In the genomic region with DNA sequence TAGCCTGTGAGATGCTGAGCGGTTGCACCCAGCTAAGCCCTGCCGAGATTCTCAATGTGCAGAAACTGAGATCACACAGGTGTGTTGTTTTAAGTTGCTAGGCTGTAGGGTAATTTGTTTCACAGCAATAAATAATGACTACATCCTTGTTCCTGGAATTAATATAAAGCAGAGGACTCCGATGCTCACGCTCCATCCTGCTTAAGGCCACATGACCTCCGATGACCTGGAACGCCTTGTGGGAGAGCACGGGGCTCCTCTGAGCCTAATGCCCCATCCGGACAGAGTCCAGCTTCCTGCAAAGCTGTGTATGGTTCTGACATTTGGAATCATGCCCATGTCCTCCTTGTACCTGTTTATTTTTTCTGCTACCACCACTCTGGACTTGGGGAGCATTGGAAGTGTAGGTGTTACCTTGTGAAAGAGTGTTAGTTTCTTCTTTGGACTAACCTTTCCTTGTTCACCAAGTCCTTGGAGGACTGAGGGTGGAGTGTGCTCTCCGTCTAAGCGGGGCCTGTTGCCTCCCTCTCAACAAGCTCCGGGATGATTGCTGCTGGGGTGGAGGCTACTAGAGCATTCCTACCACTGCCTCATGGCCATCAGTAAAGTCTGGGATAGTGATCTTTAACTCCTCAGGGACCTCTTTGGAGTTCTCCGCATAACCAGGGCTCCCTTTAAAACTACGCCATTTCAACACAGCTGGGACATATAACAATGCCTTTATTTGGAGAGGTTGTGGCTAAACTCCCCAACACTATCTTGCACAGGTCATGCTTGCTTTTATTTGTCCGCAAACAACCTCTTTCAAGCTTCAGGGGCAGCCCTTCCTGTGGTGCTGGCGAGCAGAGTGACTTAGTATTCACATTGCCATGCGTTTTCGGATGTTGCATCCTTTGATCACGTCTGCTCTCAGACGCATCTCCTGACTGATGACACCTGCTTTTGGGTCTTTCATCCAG, we compare ENCODE assay signal across 1 cellular context.
TF ChIP-seq lines count a peak whose summit lies in the region.

No MANE protein-coding gene starts in this region.

TF ChIP-seq in HepG2, 621 proteins besides CTCF, POLR2A, EP300 and RAD21 (continued from another document and continues in another):
- TF ChIP-seq, protein P1, sequence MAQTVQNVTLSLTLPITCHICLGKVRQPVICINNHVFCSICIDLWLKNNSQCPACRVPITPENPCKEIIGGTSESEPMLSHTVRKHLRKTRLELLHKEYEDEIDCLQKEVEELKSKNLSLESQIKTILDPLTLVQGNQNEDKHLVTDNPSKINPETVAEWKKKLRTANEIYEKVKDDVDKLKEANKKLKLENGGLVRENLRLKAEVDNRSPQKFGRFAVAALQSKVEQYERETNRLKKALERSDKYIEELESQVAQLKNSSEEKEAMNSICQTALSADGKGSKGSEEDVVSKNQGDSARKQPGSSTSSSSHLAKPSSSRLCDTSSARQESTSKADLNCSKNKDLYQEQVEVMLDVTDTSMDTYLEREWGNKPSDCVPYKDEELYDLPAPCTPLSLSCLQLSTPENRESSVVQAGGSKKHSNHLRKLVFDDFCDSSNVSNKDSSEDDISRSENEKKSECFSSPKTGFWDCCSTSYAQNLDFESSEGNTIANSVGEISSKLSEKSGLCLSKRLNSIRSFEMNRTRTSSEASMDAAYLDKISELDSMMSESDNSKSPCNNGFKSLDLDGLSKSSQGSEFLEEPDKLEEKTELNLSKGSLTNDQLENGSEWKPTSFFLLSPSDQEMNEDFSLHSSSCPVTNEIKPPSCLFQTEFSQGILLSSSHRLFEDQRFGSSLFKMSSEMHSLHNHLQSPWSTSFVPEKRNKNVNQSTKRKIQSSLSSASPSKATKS (CRISPR knock-in tag; IDR thresholded peaks at IDR 0.05) = no peak
- peak; percentile 74 for TF ChIP-seq ZNF777 (CRISPR knock-in tag; IDR thresholded peaks at IDR 0.05)
- peak; percentile 76; the same call in 1 of the 2 replicates for TF ChIP-seq GZF1 (CRISPR knock-in tag; IDR thresholded peaks at IDR 0.05)
- TF ChIP-seq GPN1 (CRISPR knock-in tag; IDR thresholded peaks at IDR 0.05; ENCODE audit: borderline replicate concordance) = no peak
- TF ChIP-seq ZNF543 (CRISPR knock-in tag; IDR thresholded peaks at IDR 0.05) = no peak; the same call in 1 of the 2 replicates
- TF ChIP-seq BRF2 (CRISPR knock-in tag; IDR thresholded peaks at IDR 0.05) = no peak
- no peak for TF ChIP-seq TBX3 (IDR thresholded peaks at IDR 0.05; ENCODE audit: borderline replicate concordance)
- TF ChIP-seq, protein P2, sequence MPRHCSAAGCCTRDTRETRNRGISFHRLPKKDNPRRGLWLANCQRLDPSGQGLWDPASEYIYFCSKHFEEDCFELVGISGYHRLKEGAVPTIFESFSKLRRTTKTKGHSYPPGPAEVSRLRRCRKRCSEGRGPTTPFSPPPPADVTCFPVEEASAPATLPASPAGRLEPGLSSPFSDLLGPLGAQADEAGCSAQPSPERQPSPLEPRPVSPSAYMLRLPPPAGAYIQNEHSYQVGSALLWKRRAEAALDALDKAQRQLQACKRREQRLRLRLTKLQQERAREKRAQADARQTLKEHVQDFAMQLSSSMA (CRISPR knock-in tag; IDR thresholded peaks at IDR 0.05) = no peak; the same call in 1 of the 2 replicates
- TF ChIP-seq ATF7 (IDR thresholded peaks at IDR 0.05) = no peak
- no peak for TF ChIP-seq ATF7 (CRISPR knock-in tag; IDR thresholded peaks at IDR 0.05)
- no peak for TF ChIP-seq ZNF180 (CRISPR knock-in tag; IDR thresholded peaks at IDR 0.05; ENCODE audit: borderline replicate concordance, low read depth)
- no peak for TF ChIP-seq ZNF773 (CRISPR knock-in tag; IDR thresholded peaks at IDR 0.05; ENCODE audit: borderline replicate concordance)
- TF ChIP-seq, protein P3, sequence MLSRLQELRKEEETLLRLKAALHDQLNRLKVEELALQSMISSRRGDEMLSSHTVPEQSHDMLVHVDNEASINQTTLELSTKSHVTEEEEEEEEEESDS (CRISPR knock-in tag; IDR thresholded peaks at IDR 0.05; ENCODE audit: borderline replicate concordance) = no peak
- no peak for TF ChIP-seq NR1H2 (CRISPR knock-in tag; IDR thresholded peaks at IDR 0.05; ENCODE audit: borderline replicate concordance, low read depth)
- no peak for TF ChIP-seq PAX8 (CRISPR knock-in tag; IDR thresholded peaks at IDR 0.05; ENCODE audit: borderline replicate concordance)
- TF ChIP-seq TOPORS (CRISPR knock-in tag; IDR thresholded peaks at IDR 0.05) = no peak
- no peak for TF ChIP-seq SNRNP70 (IDR thresholded peaks at IDR 0.05; ENCODE audit: low read depth, low read length)
- no peak; the same call in 1 of the 2 replicates for TF ChIP-seq ZNF264 (CRISPR knock-in tag; IDR thresholded peaks at IDR 0.05)
- no peak for TF ChIP-seq ZNF790 (CRISPR knock-in tag; IDR thresholded peaks at IDR 0.05; ENCODE audit: borderline replicate concordance)
- TF ChIP-seq, protein P4, sequence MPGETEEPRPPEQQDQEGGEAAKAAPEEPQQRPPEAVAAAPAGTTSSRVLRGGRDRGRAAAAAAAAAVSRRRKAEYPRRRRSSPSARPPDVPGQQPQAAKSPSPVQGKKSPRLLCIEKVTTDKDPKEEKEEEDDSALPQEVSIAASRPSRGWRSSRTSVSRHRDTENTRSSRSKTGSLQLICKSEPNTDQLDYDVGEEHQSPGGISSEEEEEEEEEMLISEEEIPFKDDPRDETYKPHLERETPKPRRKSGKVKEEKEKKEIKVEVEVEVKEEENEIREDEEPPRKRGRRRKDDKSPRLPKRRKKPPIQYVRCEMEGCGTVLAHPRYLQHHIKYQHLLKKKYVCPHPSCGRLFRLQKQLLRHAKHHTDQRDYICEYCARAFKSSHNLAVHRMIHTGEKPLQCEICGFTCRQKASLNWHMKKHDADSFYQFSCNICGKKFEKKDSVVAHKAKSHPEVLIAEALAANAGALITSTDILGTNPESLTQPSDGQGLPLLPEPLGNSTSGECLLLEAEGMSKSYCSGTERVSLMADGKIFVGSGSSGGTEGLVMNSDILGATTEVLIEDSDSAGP (CRISPR knock-in tag; IDR thresholded peaks at IDR 0.05; ENCODE audit: borderline replicate concordance) = peak; percentile 64; the same call in 1 of the 2 replicates
- TF ChIP-seq KDM1A (CRISPR knock-in tag; IDR thresholded peaks at IDR 0.05) = peak; percentile 56; the same call in 1 of the 2 replicates
- no peak for TF ChIP-seq MATR3 (CRISPR knock-in tag; IDR thresholded peaks at IDR 0.05)
- TF ChIP-seq ZNF230 (CRISPR knock-in tag; IDR thresholded peaks at IDR 0.05) = no peak
- no peak for TF ChIP-seq TEAD2 (CRISPR knock-in tag; IDR thresholded peaks at IDR 0.05)
- TF ChIP-seq THYN1 (CRISPR knock-in tag; IDR thresholded peaks at IDR 0.05; ENCODE audit: borderline replicate concordance, low read depth) = no peak
- TF ChIP-seq MXD4 (CRISPR knock-in tag; IDR thresholded peaks at IDR 0.05) = no peak
- TF ChIP-seq ZNF737 (CRISPR knock-in tag; IDR thresholded peaks at IDR 0.05; ENCODE audit: borderline replicate concordance) = no peak
- TF ChIP-seq ZNF232 (CRISPR knock-in tag; IDR thresholded peaks at IDR 0.05; ENCODE audit: borderline replicate concordance) = peak; percentile 31; the same call in 1 of the 2 replicates
- TF ChIP-seq ZSCAN30 (CRISPR knock-in tag; IDR thresholded peaks at IDR 0.05) = no peak
- no peak for TF ChIP-seq ZFP62 (CRISPR knock-in tag; IDR thresholded peaks at IDR 0.05)
- no peak for TF ChIP-seq ZFP36L1 (CRISPR knock-in tag; IDR thresholded peaks at IDR 0.05)
- TF ChIP-seq, protein P5, sequence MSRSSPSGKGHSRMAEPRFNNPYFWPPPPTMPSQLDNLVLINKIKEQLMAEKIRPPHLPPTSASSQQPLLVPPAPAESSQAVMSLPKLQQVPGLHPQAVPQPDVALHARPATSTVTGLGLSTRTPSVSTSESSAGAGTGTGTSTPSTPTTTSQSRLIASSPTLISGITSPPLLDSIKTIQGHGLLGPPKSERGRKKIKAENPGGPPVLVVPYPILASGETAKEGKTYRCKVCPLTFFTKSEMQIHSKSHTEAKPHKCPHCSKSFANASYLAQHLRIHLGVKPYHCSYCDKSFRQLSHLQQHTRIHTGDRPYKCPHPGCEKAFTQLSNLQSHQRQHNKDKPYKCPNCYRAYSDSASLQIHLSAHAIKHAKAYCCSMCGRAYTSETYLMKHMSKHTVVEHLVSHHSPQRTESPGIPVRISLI (CRISPR knock-in tag; IDR thresholded peaks at IDR 0.05; ENCODE audit: borderline replicate concordance) = no peak; the same call in 1 of the 2 replicates
- peak; percentile 71; the same call in 1 of the 2 replicates for TF ChIP-seq CBX5 (CRISPR knock-in tag; IDR thresholded peaks at IDR 0.05; ENCODE audit: borderline replicate concordance)
- TF ChIP-seq, protein P6, sequence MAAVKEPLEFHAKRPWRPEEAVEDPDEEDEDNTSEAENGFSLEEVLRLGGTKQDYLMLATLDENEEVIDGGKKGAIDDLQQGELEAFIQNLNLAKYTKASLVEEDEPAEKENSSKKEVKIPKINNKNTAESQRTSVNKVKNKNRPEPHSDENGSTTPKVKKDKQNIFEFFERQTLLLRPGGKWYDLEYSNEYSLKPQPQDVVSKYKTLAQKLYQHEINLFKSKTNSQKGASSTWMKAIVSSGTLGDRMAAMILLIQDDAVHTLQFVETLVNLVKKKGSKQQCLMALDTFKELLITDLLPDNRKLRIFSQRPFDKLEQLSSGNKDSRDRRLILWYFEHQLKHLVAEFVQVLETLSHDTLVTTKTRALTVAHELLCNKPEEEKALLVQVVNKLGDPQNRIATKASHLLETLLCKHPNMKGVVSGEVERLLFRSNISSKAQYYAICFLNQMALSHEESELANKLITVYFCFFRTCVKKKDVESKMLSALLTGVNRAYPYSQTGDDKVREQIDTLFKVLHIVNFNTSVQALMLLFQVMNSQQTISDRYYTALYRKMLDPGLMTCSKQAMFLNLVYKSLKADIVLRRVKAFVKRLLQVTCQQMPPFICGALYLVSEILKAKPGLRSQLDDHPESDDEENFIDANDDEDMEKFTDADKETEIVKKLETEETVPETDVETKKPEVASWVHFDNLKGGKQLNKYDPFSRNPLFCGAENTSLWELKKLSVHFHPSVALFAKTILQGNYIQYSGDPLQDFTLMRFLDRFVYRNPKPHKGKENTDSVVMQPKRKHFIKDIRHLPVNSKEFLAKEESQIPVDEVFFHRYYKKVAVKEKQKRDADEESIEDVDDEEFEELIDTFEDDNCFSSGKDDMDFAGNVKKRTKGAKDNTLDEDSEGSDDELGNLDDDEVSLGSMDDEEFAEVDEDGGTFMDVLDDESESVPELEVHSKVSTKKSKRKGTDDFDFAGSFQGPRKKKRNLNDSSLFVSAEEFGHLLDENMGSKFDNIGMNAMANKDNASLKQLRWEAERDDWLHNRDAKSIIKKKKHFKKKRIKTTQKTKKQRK (IDR thresholded peaks at IDR 0.05; ENCODE audit: low read length) = no peak
- peak; percentile 69 for TF ChIP-seq BCL6 (CRISPR knock-in tag; IDR thresholded peaks at IDR 0.05)
- TF ChIP-seq, protein P7, sequence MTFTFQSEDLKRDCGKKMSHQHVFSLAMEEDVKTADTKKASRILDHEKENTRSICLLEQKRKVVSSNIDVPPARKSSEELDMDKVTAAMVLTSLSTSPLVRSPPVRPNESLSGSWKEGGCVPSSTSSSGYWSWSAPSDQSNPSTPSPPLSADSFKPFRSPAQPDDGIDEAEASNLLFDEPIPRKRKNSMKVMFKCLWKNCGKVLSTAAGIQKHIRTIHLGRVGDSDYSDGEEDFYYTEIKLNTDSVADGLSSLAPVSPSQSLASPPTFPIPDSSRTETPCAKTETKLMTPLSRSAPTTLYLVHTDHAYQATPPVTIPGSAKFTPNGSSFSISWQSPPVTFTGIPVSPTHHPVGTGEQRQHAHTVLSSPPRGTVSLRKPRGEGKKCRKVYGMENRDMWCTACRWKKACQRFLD (CRISPR knock-in tag; IDR thresholded peaks at IDR 0.05; ENCODE audit: borderline replicate concordance) = no peak
- TF ChIP-seq TEAD3 (CRISPR knock-in tag; optimal IDR thresholded peaks at IDR 0.05; ENCODE audit: borderline replicate concordance) = peak; percentile 65
- no peak for TF ChIP-seq ZNF343 (CRISPR knock-in tag; IDR thresholded peaks at IDR 0.05)
- TF ChIP-seq, protein P8, sequence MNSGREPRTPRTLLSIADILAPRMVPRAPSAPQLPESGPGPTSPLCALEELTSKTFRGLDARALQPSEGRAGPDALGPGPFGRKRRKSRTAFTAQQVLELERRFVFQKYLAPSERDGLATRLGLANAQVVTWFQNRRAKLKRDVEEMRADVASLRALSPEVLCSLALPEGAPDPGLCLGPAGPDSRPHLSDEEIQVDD (CRISPR knock-in tag; IDR thresholded peaks at IDR 0.05; ENCODE audit: borderline replicate concordance) = no peak
- TF ChIP-seq ZNF441 (CRISPR knock-in tag; IDR thresholded peaks at IDR 0.05; ENCODE audit: borderline replicate concordance) = no peak
- no peak for TF ChIP-seq YY1 (IDR thresholded peaks at IDR 0.05; ENCODE audit: insufficient read depth, insufficient replicate concordance, low read depth, low read length)
- no peak for TF ChIP-seq MZF1 (CRISPR knock-in tag; IDR thresholded peaks at IDR 0.05; ENCODE audit: borderline replicate concordance)
- TF ChIP-seq, protein P9, sequence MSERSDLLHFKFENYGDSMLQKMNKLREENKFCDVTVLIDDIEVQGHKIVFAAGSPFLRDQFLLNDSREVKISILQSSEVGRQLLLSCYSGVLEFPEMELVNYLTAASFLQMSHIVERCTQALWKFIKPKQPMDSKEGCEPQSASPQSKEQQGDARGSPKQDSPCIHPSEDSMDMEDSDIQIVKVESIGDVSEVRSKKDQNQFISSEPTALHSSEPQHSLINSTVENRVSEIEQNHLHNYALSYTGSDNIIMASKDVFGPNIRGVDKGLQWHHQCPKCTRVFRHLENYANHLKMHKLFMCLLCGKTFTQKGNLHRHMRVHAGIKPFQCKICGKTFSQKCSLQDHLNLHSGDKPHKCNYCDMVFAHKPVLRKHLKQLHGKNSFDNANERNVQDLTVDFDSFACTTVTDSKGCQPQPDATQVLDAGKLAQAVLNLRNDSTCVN (CRISPR knock-in tag; IDR thresholded peaks at IDR 0.05; ENCODE audit: borderline replicate concordance) = no peak
- TF ChIP-seq YEATS4 (CRISPR knock-in tag; IDR thresholded peaks at IDR 0.05; ENCODE audit: borderline replicate concordance) = 0 out of 2 replicates have a peak, but pooled peaks have one; percentile 54
